ENCODE assay signal across 22 cellular contexts in genomic region chr5:126395627-126396026, GRCh38.
"Had no signal": no experiment of that assay in that cellular context is flagged by ENCODE, and none has a peak within 500 bp of the region (broad histone marks: within the 10 kb centered on the region; RNA-seq: fewer than 3 reads in every experiment).

No MANE protein-coding gene starts in this region.

- H3K27ac ChIP-seq: ascending aorta, lower lobe of right lung, psoas muscle, skin epidermis, testis, VCaP had no signal

- H3K27me3 ChIP-seq: ascending aorta, esophagus muscularis mucosa, testis had no signal

- H3K36me3 ChIP-seq: ascending aorta, esophagus muscularis mucosa, lower lobe of right lung had no signal

- H3K9me3 ChIP-seq: testis had no signal

- H3K4me1 ChIP-seq: ascending aorta, lower lobe of right lung, psoas muscle, testis had no signal

- DNase-seq: activated CD4-positive, CD25-positive, alpha-beta regulatory T cell treated with anti-CD3 and anti-CD28 coated beads, Interleukin-2, amount 50 U/mL, for 72 hours; activated CD8-positive, alpha-beta memory T cell treated with anti-CD3 and anti-CD28 coated beads for 24 hours; activated CD8-positive, alpha-beta memory T cell treated with anti-CD3 and anti-CD28 coated beads, Interleukin-2, amount 50 U/mL, for 48 hours; activated effector memory CD4-positive, alpha-beta T cell treated with Interleukin-2 at 50 U/mL for 16 hours; activated naive CD4-positive, alpha-beta T cell treated with anti-CD3 and anti-CD28 coated beads, Interleukin-2, amount 50 U/mL, for 16 hours; activated T-cell treated with anti-CD3 and anti-CD28 coated beads, Interleukin-2, amount 50 U/mL, for 48 hours; cerebellar nuclear complex; effector CD4-positive, alpha-beta T cell; immature natural killer cell; left cardiac atrium; lower lobe of right lung; psoas muscle; right cardiac atrium; stimulated activated CD4-positive, alpha-beta T cell treated with anti-CD3 and anti-CD28 coated beads, Interleukin-4, amount 100 ng/mL, for 1 hour; T-helper 2 cell; testis had no signal

- H3K4me3 ChIP-seq: ascending aorta, esophagus muscularis mucosa, lower lobe of right lung, psoas muscle, skin epidermis, testis had no signal

- ATAC-seq: left cardiac atrium; lower lobe of right lung; psoas muscle; right cardiac atrium; stimulated activated effector memory CD8-positive, alpha-beta T cell treated with anti-CD3 and anti-CD28 coated beads, Interleukin-12 subunit alpha, Interleukin-12 subunit beta, amount 100 ng/mL, for 72 hours had no signal

- FAIRE-seq: bronchial epithelial cell had no signal
